In the genomic region with DNA sequence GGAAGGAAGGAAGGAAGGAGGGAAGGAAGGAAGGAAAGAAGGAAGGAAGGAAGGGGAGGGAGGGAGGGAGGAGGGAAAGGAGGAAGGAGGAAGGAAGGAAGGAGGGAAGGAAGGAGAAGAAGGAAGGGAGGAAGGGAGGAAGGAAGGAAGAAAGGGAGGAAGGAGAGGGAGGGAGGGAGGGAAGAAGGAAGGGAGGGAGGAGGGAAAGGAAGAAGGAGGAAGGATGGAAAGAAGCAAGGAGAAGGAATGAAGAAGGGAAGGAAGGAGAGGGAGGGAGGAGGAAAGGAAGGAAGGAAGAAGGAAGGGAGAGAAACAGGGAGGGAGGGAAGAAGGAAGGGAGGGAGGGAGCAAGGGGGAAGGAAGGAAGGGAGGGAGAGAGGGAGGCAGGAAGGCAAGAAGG, we compare ENCODE assay signal across 27 cellular contexts.
"Had no signal": no experiment of that assay in that cellular context is flagged by ENCODE, and none has a peak within 500 bp of the region (broad histone marks: within the 10 kb centered on the region; RNA-seq: fewer than 3 reads in every experiment).

No MANE protein-coding gene starts in this region.

- FAIRE-seq: urothelium cell line had no signal

- ATAC-seq: naive thymus-derived CD4-positive, alpha-beta T cell; natural killer cell; psoas muscle; right cardiac atrium; sciatic nerve; stimulated activated effector memory CD8-positive, alpha-beta T cell treated with anti-CD3 and anti-CD28 coated beads, Interleukin-12 subunit alpha, Interleukin-12 subunit beta, amount 100 ng/mL, for 72 hours; stimulated activated naive B cell treated with anti-CD40 and anti-IgM and Interleukin-4, amounts not matched to agents 10 μg/mL and 1 μg/mL and 100 μg/mL, for 72 hours had no signal

- H3K4me2 ChIP-seq: neural progenitor cell, smooth muscle cell had no signal

- DNase-seq: naive thymus-derived CD4-positive, alpha-beta T cell; natural killer cell; occipital lobe; ovary; posterior cingulate gyrus; psoas muscle; right cardiac atrium; spleen; stimulated activated CD4-positive, alpha-beta T cell treated with anti-CD3 and anti-CD28 coated beads, Interleukin-12 subunit alpha, Interleukin-12 subunit beta, amount 100 ng/mL, for 4 hours; stimulated activated CD4-positive, alpha-beta T cell treated with anti-CD3 and anti-CD28 coated beads, Interleukin-1b, Interleukin-23, amount 100 ng/mL, for 48 hours; stimulated activated CD4-positive, alpha-beta T cell treated with anti-CD3 and anti-CD28 coated beads, Interleukin-4, amount 100 ng/mL, for 1 hour; stimulated activated naive B cell treated with anti-CD40 and anti-IgM and Interleukin-4, amounts not matched to agents 10 μg/mL and 1 μg/mL and 100 μg/mL, for 72 hours; stimulated activated naive CD4-positive, alpha-beta T cell treated with Interleukin-2 at 50 U/mL for 16 hours; stomach; thyroid gland; trophoblast cell; upper lobe of left lung had no signal

- H3K4me1 ChIP-seq: parathyroid adenoma, psoas muscle, spleen, stomach, thyroid gland, tibial nerve, upper lobe of left lung, vagina had no signal

- H3K36me3 ChIP-seq: neural progenitor cell, ovary, spleen, stomach, thoracic aorta, thyroid gland, tibial nerve, upper lobe of left lung, vagina had no signal

- H3K9ac ChIP-seq: neural progenitor cell, parathyroid adenoma had no signal

- H3K79me2 ChIP-seq: parathyroid adenoma had no signal

- H3K4me3 ChIP-seq: neural progenitor cell, ovary, psoas muscle, skin epidermis, smooth muscle cell, spleen, stomach, thoracic aorta, thyroid gland, tibial nerve, upper lobe of left lung, vagina had no signal

- H3K9me3 ChIP-seq: ovary, psoas muscle, spleen, stomach, thoracic aorta, thyroid gland, upper lobe of left lung, vagina had no signal

- H2AFZ ChIP-seq: neural progenitor cell, parathyroid adenoma had no signal

- H3K27me3 ChIP-seq: neural progenitor cell, ovary, spleen, stomach, thyroid gland, tibial nerve, upper lobe of left lung, vagina had no signal

- H3K27ac ChIP-seq: neural progenitor cell, ovary, parathyroid adenoma, psoas muscle, skin epidermis, spleen, stomach, thoracic aorta, thyroid gland, tibial nerve, upper lobe of left lung, vagina had no signal
